Comparison of ENCODE assay signal across 18 cellular contexts in genomic region chr5:91639744-91640143, GRCh38.
DNase-seq lines count a peak whose midpoint lies in the region; ATAC-seq and TF ChIP-seq lines count a peak whose summit lies in the region.
"Had no signal": no experiment of that assay in that cellular context is flagged by ENCODE, and none has a peak within 500 bp of the region (broad histone marks: within the 10 kb centered on the region; RNA-seq: fewer than 3 reads in every experiment).

No MANE protein-coding gene starts in this region.

- TF ChIP-seq CTCF in GM23338 (conservative IDR thresholded peaks at IDR 0.05; ENCODE audit: low read depth in 2 of 2) (no peak), Panc1 (IDR thresholded peaks at IDR 0.05) (no peak), WTC11 (IDR thresholded peaks at IDR 0.05) (no peak), vagina (IDR thresholded peaks at IDR 0.05) (no peak)

- no peak overlapping the region for H3K4me2 ChIP-seq in GM23338
- H3K4me2 ChIP-seq: A549; BLaER1 treated with 17β-estradiol and CSF1 and Interleukin-3, amounts not matched to agents 10 nM and 100 nM had no signal

- POLR2A ChIA-PET in Panc1 (lab: Charles Lee) (no interaction called here), WTC11 (lab: Charles Lee) (no interaction called here)

- H3K27ac ChIP-seq in GM23338 (ENCODE audit: low read depth) = no peak overlapping the region
- peak overlapping the region; percentile 39; the same call in 1 of the 2 replicates for H3K27ac ChIP-seq in Panc1 (ENCODE audit: low read length)
- H3K27ac ChIP-seq in vagina = no peak overlapping the region
- H3K27ac ChIP-seq: 22Rv1; A549; BLaER1 treated with 17β-estradiol and CSF1 and Interleukin-3, amounts not matched to agents 10 nM and 100 nM; C4-2B had no signal

- H3K27me3 ChIP-seq in GM23338 (ENCODE audit: insufficient read depth) = no peaks in the 10 kb centered on the region
- H3K27me3 ChIP-seq in Panc1 (ENCODE audit: control insufficient read depth, insufficient read depth, low read length) = no peaks in the 10 kb centered on the region
- no peaks in the 10 kb centered on the region for H3K27me3 ChIP-seq in vagina
- no peaks in the 10 kb centered on the region for H3K27me3 ChIP-seq in H7 (ENCODE audit: control insufficient read depth, insufficient read depth, low read length)
- H3K27me3 ChIP-seq: BLaER1 treated with 17β-estradiol and CSF1 and Interleukin-3, amounts not matched to agents 10 nM and 100 nM had no signal

- no peaks in the 10 kb centered on the region for H3K36me3 Mint-ChIP-seq in GM23338 (ENCODE audit: low read depth)
- H3K36me3 Mint-ChIP-seq in WTC11 = no peaks in the 10 kb centered on the region
- H3K36me3 Mint-ChIP-seq in T-helper 17 cell (ENCODE audit: low read depth) = no peaks in the 10 kb centered on the region
- H3K36me3 Mint-ChIP-seq: CD8-positive, alpha-beta T cell had no signal

- ATAC-seq in GM23338 (peak; percentile 53; the same call in 2 of the 3 replicates), Panc1 (no peak), WTC11 (peak; percentile 61; the same call in 1 of the 2 replicates), T-helper 17 cell (no peak)
- ATAC-seq: A549; CD8-positive, alpha-beta T cell had no signal

- TF ChIP-seq POLR2A in vagina (IDR thresholded peaks at IDR 0.05) = no peak

- in situ Hi-C loops in Panc1 (cut with HindIII; ENCODE audit: low pct_unique_long_range_greater_than_20kb, low sequenced_read_pairs) = no loop called here

- no peak overlapping the region for H2AFZ ChIP-seq in GM23338

- H4K20me1 ChIP-seq in GM23338 (replicated peaks; ENCODE audit: insufficient read depth) = no peaks in the 10 kb centered on the region
- H4K20me1 ChIP-seq: BLaER1 treated with 17β-estradiol and CSF1 and Interleukin-3, amounts not matched to agents 10 nM and 100 nM had no signal

- H3K4me3 Mint-ChIP-seq in GM23338 (no peak overlapping the region), WTC11 (no peak overlapping the region), T-helper 17 cell (no peak overlapping the region)
- H3K4me3 Mint-ChIP-seq: B cell; CD4-positive, alpha-beta T cell; CD8-positive, alpha-beta T cell had no signal

- no peaks in the 10 kb centered on the region for H3K27me3 Mint-ChIP-seq in GM23338 (ENCODE audit: insufficient read depth, low read depth, poor library complexity)
- H3K27me3 Mint-ChIP-seq in WTC11 (ENCODE audit: low read depth) = no peaks in the 10 kb centered on the region
- H3K27me3 Mint-ChIP-seq in T-helper 17 cell = no peaks in the 10 kb centered on the region
- H3K27me3 Mint-ChIP-seq: B cell; CD4-positive, alpha-beta T cell had no signal

- H3K9me3 Mint-ChIP-seq in GM23338 = no peaks in the 10 kb centered on the region
- no peaks in the 10 kb centered on the region for H3K9me3 Mint-ChIP-seq in WTC11
- H3K9me3 Mint-ChIP-seq: CD4-positive, alpha-beta T cell; CD8-positive, alpha-beta T cell had no signal

- H3K4me1 Mint-ChIP-seq in GM23338 (peaks cover 11% of the 10 kb centered on the region; the same call in 2 of the 3 replicates), WTC11 (peaks cover 20% of the 10 kb centered on the region), T-helper 17 cell (no peaks in the 10 kb centered on the region)
- H3K4me1 Mint-ChIP-seq: B cell had no signal

- H3K79me2 ChIP-seq in GM23338 (replicated peaks; ENCODE audit: insufficient read depth) = no peaks in the 10 kb centered on the region

- intact Hi-C loops in Panc1 (cut with micrococcal nuclease; ENCODE audit: unreplicated experiment) (loop anchor here (5.0 to 10.0 kb wide), 3 partner anchors 137 to 1945 kb away; partner anchors contain the start of genes NR2F1 and NR2F1-AS1), vagina (cut with DNase I) (no loop called here)

- DNase-seq in GM23338 (ENCODE audit: low spot score) = peak; percentile 8
- DNase-seq in Panc1 (ENCODE audit: low read depth, low spot score) = no peak
- DNase-seq in WTC11 (ENCODE audit: low spot score) = no peak
- DNase-seq in vagina (ENCODE audit: extremely low spot score in 2 of 2) = no peak
- DNase-seq in T-helper 17 cell = no peak
- no peak for DNase-seq in H7
- DNase-seq: AML-193; Caco-2; Calu3; CD4-positive, alpha-beta T cell; CD8-positive, alpha-beta T cell; DMS79 treated with DMSO at 0.1 percent for 48 hours; GF-D8 had no signal

- H3K9me3 ChIP-seq in Panc1 (ENCODE audit: control insufficient read depth, insufficient read depth, low read depth, low read length) (no peaks in the 10 kb centered on the region), vagina (no peaks in the 10 kb centered on the region), T-helper 17 cell (ENCODE audit: control insufficient read depth, low read length, poor library complexity, severe bottlenecking) (no peaks in the 10 kb centered on the region)
- H3K9me3 ChIP-seq: A549; BLaER1 treated with 17β-estradiol and CSF1 and Interleukin-3, amounts not matched to agents 10 nM and 100 nM; Caco-2 had no signal

- H3K4me3 ChIP-seq in GM23338 = no peak overlapping the region
- no peak overlapping the region for H3K4me3 ChIP-seq in Panc1 (ENCODE audit: low read depth in 2 of 2, low read length in 2 of 2)
- no peak overlapping the region for H3K4me3 ChIP-seq in vagina
- no peak overlapping the region for H3K4me3 ChIP-seq in H7 (ENCODE audit: insufficient read depth, low read depth, low read length)
- H3K4me3 ChIP-seq: A549; BLaER1 treated with 17β-estradiol and CSF1 and Interleukin-3, amounts not matched to agents 10 nM and 100 nM had no signal

- no TSS peak for BruUV-seq in Panc1 (replicated peaks; lab: Mats Ljungman, UMichigan)

- CTCF ChIA-PET in Panc1 (lab: Charles Lee) = no interaction called here
- CTCF ChIA-PET in WTC11 (lab: Charles Lee) = no interaction called here

- no peaks in the 10 kb centered on the region for H3K36me3 ChIP-seq in GM23338 (ENCODE audit: insufficient read depth)
- no peaks in the 10 kb centered on the region for H3K36me3 ChIP-seq in Panc1 (ENCODE audit: control insufficient read depth, insufficient read depth, low read length)
- H3K36me3 ChIP-seq in vagina = no peaks in the 10 kb centered on the region
- H3K36me3 ChIP-seq in H7 (replicated peaks; ENCODE audit: control insufficient read depth, insufficient read depth, low read length) = no peaks in the 10 kb centered on the region
- H3K36me3 ChIP-seq: BLaER1 treated with 17β-estradiol and CSF1 and Interleukin-3, amounts not matched to agents 10 nM and 100 nM had no signal

- H3K9me2 ChIP-seq in GM23338 (ENCODE audit: insufficient read depth) = no peaks in the 10 kb centered on the region

- no peaks in the 10 kb centered on the region for H3F3A ChIP-seq in GM23338 (replicated peaks; ENCODE audit: low read depth)

- H3K4me1 ChIP-seq in GM23338 (ENCODE audit: insufficient read depth) = peaks cover 10% of the 10 kb centered on the region; the same call in 1 of the 2 replicates
- peaks cover 11% of the 10 kb centered on the region for H3K4me1 ChIP-seq in Panc1 (ENCODE audit: control insufficient read depth, insufficient read depth, low read length)
- no peaks in the 10 kb centered on the region for H3K4me1 ChIP-seq in vagina
- H3K4me1 ChIP-seq: A549; BLaER1 treated with 17β-estradiol and CSF1 and Interleukin-3, amounts not matched to agents 10 nM and 100 nM; Caco-2 had no signal

- H3K27ac Mint-ChIP-seq in GM23338 (no peak overlapping the region), WTC11 (no peak overlapping the region), T-helper 17 cell (no peak overlapping the region)
- H3K27ac Mint-ChIP-seq: B cell; CD4-positive, alpha-beta T cell; CD8-positive, alpha-beta T cell had no signal

TF ChIP-seq in GM23338, 12 proteins besides CTCF, POLR2A, EP300 and RAD21 (continues in another document):
- no peak for TF ChIP-seq JUNB (IDR thresholded peaks at IDR 0.05; ENCODE audit: unreplicated experiment)

TF ChIP-seq in WTC11, 78 proteins besides CTCF, POLR2A, EP300 and RAD21 (continues in another document):
- no peak for TF ChIP-seq NFATC4 (CRISPR knock-in tag; IDR thresholded peaks at IDR 0.05)
- no peak for TF ChIP-seq TCF7 (CRISPR knock-in tag; IDR thresholded peaks at IDR 0.05; ENCODE audit: low read depth)
- no peak for TF ChIP-seq ATF6 (CRISPR knock-in tag; IDR thresholded peaks at IDR 0.05)
- TF ChIP-seq FOXP4 (CRISPR knock-in tag; IDR thresholded peaks at IDR 0.05) = no peak
- TF ChIP-seq SMAD3 (CRISPR knock-in tag; IDR thresholded peaks at IDR 0.05; ENCODE audit: borderline replicate concordance) = no peak
- no peak for TF ChIP-seq HMGA2 (CRISPR knock-in tag; IDR thresholded peaks at IDR 0.05)

Comparison
In these comparisons a context has a peak if more than half of its experiments do, and no peak if none do; other contexts are left out.
1. ATAC-seq: peak in GM23338 (single experiment) and WTC11 (single experiment); none in Panc1 (single experiment) and T-helper 17 cell (single experiment).